ENCODE assay signal across 7 cellular contexts in the genomic region with DNA sequence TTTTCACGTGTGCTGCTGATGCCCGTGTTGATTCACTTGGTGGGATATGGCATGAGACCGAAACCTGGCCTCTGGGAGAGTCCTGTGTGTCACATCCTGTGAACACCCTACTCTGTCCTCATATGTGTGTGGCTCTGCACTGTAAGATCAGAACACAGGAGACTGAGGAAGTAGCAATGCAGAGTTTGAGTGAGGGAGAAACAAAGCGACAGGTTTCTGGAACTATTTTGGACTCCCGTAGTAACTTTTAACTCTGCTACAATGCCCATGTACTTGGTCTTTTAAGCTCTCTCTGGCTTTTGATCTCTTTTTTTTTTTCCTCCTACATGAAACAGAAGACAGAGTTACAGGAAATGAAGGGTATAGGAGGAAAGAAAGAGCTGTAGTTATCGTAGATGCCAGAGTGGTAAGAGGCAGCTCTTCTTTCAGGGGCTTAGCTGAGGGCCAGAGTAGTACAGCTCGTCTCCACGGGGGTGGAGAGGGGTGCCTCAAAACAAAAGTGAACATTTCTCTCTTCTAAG. TPM values are rescaled to one million over a fixed set of nuclear protein-coding genes. Genes with fewer than 3 reads are reported as not detected.
A peak's percentile ranks its signal among the peaks of the same experiment; 100 is the strongest.
DNase-seq lines count a peak whose midpoint lies in the region; ATAC-seq and TF ChIP-seq lines count a peak whose summit lies in the region.

No MANE protein-coding gene starts in this region.

- intact Hi-C loops in colonic mucosa (cut with DNase I) = no loop called here

- peak overlapping the region; percentile 97 to 99 for H3K27ac Mint-ChIP-seq in natural killer cell treated with Interleukin-12 subunit alpha and Interleukin-12 subunit beta and Interleukin-15 and Interleukin-18, amount 100 ng/mL, for 72 hours

- TF ChIP-seq CTCF in colonic mucosa (IDR thresholded peaks at IDR 0.05) (no peak), thoracic aorta (IDR thresholded peaks at IDR 0.05) (no peak)

- H3K9me3 ChIP-seq in colonic mucosa (no peaks in the 10 kb centered on the region), thoracic aorta (no peaks in the 10 kb centered on the region)

- H3K9me3 Mint-ChIP-seq in natural killer cell treated with Interleukin-12 subunit alpha and Interleukin-12 subunit beta and Interleukin-15 and Interleukin-18, amount 100 ng/mL, for 72 hours = no peaks in the 10 kb centered on the region

- H3K4me1 ChIP-seq in colonic mucosa (no peaks in the 10 kb centered on the region), thoracic aorta (ENCODE audit: control insufficient read depth in 1 of 2, low read depth in 2 of 2) (peaks cover 5 to 65% of the 10 kb centered on the region in 2 donors)

- peaks cover 35 to 56% of the 10 kb centered on the region in 2 donors for H3K4me1 Mint-ChIP-seq in natural killer cell treated with Interleukin-12 subunit alpha and Interleukin-12 subunit beta and Interleukin-15 and Interleukin-18, amount 100 ng/mL, for 72 hours (ENCODE audit: low read depth in 2 of 2)

- peak; percentile 82 for ATAC-seq in GM19395 (IDR thresholded peaks at IDR 0.05; ENCODE audit: unreplicated experiment)
- ATAC-seq in HG03280 (IDR thresholded peaks at IDR 0.05; ENCODE audit: unreplicated experiment) = peak; percentile 64
- peak; percentile 76 to 84 for ATAC-seq in activated CD4-positive, CD25-positive, alpha-beta regulatory T cell treated with anti-CD3 and anti-CD28 coated beads, Interleukin-2, amount 50 U/mL, for 24 hours
- ATAC-seq in natural killer cell treated with Interleukin-12 subunit alpha and Interleukin-12 subunit beta and Interleukin-15 and Interleukin-18, amount 100 ng/mL, for 72 hours = peak; percentile 96 to 97
- peak; percentile 60 for ATAC-seq in thoracic aorta (ENCODE audit: insufficient number of reproducible peaks, low FRiP score, low read depth)

- H3K36me3 ChIP-seq in colonic mucosa (no peaks in the 10 kb centered on the region), thoracic aorta (no peaks in the 10 kb centered on the region)

- peak overlapping the region; percentile 35 for H3K27ac ChIP-seq in colonic mucosa
- peak overlapping the region in 1 of 2 donors; percentile 50 for H3K27ac ChIP-seq in thoracic aorta

- DNase-seq in colonic mucosa = no peak
- no peak for DNase-seq in natural killer cell treated with Interleukin-12 subunit alpha and Interleukin-12 subunit beta and Interleukin-15 and Interleukin-18, amount 100 ng/mL, for 72 hours (ENCODE audit: low spot score)
- no peak for DNase-seq in thoracic aorta (ENCODE audit: low spot score)
- DNase-seq in AML-193 (lab: John Stamatoyannopoulos, UW) = no peak

- H3K27me3 ChIP-seq in colonic mucosa = no peaks in the 10 kb centered on the region
- H3K27me3 ChIP-seq in thoracic aorta (replicated peaks; ENCODE audit: insufficient read depth) = no peaks in the 10 kb centered on the region

- peak overlapping the region in 1 of 2 donors; percentile 57 for H3K9ac ChIP-seq in colonic mucosa (ENCODE audit: low read depth in 2 of 2, low read length in 2 of 2)

- no peaks in the 10 kb centered on the region for H3K27me3 Mint-ChIP-seq in natural killer cell treated with Interleukin-12 subunit alpha and Interleukin-12 subunit beta and Interleukin-15 and Interleukin-18, amount 100 ng/mL, for 72 hours

- peaks cover under 1% of the 10 kb centered on the region for H3K36me3 Mint-ChIP-seq in natural killer cell treated with Interleukin-12 subunit alpha and Interleukin-12 subunit beta and Interleukin-15 and Interleukin-18, amount 100 ng/mL, for 72 hours

- peak overlapping the region; percentile 93 for H3K4me3 Mint-ChIP-seq in natural killer cell treated with Interleukin-12 subunit alpha and Interleukin-12 subunit beta and Interleukin-15 and Interleukin-18, amount 100 ng/mL, for 72 hours

- no peak overlapping the region for H3K4me3 ChIP-seq in colonic mucosa
- H3K4me3 ChIP-seq in thoracic aorta = peak overlapping the region; percentile 3

RNA-seq across cellular contexts. Expression of gene GRAMD2B, which starts 26.6 kb away (rescaled TPM):
- total RNA-seq in colonic mucosa (10 to 100 TPM; 30.9 to 60.4 TPM), thoracic aorta (10 to 100 TPM; 59.3 to 79.5 TPM)
- 10 to 100 TPM in 1 of 2 donors, 1 to 10 TPM in 1; 8.2 to 10.6 TPM for total RNA-seq in natural killer cell treated with Interleukin-12 subunit alpha and Interleukin-12 subunit beta and Interleukin-15 and Interleukin-18, amount 100 ng/mL, for 72 hours
